In the genomic region with DNA sequence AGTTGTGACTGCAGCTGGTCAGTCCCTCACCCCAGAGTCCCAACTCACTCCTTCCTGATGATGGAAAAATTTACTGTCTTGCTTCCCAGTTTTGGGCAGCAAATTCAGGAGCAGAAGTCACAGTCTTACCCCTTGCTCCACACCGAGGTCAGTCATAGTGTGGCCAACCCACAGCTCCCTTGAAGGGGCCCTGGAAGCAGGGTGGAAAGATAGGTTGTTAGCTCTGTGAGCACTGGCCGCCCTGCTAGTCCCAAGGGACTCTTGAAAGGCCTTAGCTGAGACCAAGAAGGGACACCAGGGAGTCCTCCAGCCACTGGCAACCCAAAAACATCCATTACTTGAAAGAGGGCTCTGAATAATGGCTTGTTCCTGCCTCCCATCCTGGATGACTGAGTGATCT, we compare ENCODE assay signal across 20 cellular contexts.
"Had no signal": no experiment of that assay in that cellular context is flagged by ENCODE, and none has a peak within 500 bp of the region (broad histone marks: within the 10 kb centered on the region; RNA-seq: fewer than 3 reads in every experiment).

No MANE protein-coding gene starts in this region.

- DNase-seq: activated B cell treated with CpG ODN at 0.5 μM for 24 hours; activated CD4-positive, alpha-beta T cell treated with anti-CD3 and anti-CD28 coated beads for 4 hours; activated CD4-positive, alpha-beta T cell treated with anti-CD3 and anti-CD28 coated beads, Interleukin-2, amount 50 U/mL, for 48 hours; activated CD8-positive, alpha-beta memory T cell treated with anti-CD3 and anti-CD28 coated beads, Interleukin-2, amount 50 U/mL, for 48 hours; activated naive CD4-positive, alpha-beta T cell treated with Interleukin-2 at 50 U/mL for 16 hours; activated naive CD8-positive, alpha-beta T cell treated with anti-CD3 and anti-CD28 coated beads for 36 hours; activated T-cell treated with anti-CD3 and anti-CD28 coated beads, Interleukin-2, amount 50 U/mL, for 48 hours; cerebellar nuclear complex; cortex of kidney; kidney glomerular epithelial cell; midbrain; natural killer cell; stimulated activated CD4-positive, alpha-beta T cell treated with anti-CD3 and anti-CD28 coated beads, Interleukin-4, amount 100 ng/mL, for 1 hour; stimulated activated naive CD4-positive, alpha-beta T cell treated with Interleukin-2 at 50 U/mL for 16 hours had no signal

- H3K27me3 Mint-ChIP-seq: activated B cell treated with CpG ODN at 0.5 μM for 24 hours; activated naive CD8-positive, alpha-beta T cell treated with anti-CD3 and anti-CD28 coated beads for 36 hours had no signal

- H3K27ac Mint-ChIP-seq: activated B cell treated with CpG ODN at 0.5 μM for 24 hours; activated naive CD8-positive, alpha-beta T cell treated with anti-CD3 and anti-CD28 coated beads for 36 hours had no signal

- H3K27ac ChIP-seq: epithelial cell of prostate, hepatocyte, psoas muscle, right lobe of liver had no signal

- H3K4me1 Mint-ChIP-seq: activated B cell treated with CpG ODN at 0.5 μM for 24 hours; activated naive CD8-positive, alpha-beta T cell treated with anti-CD3 and anti-CD28 coated beads for 36 hours had no signal

- H3K9me3 ChIP-seq: psoas muscle, right lobe of liver, tibial nerve had no signal

- H3K4me3 ChIP-seq: hepatocyte, psoas muscle, right lobe of liver, smooth muscle cell, tibial nerve had no signal

- H3K36me3 Mint-ChIP-seq: activated naive CD8-positive, alpha-beta T cell treated with anti-CD3 and anti-CD28 coated beads for 36 hours had no signal

- H3K9me3 Mint-ChIP-seq: activated B cell treated with CpG ODN at 0.5 μM for 24 hours; activated naive CD8-positive, alpha-beta T cell treated with anti-CD3 and anti-CD28 coated beads for 36 hours; natural killer cell had no signal

- H3K27me3 ChIP-seq: hepatocyte, right lobe of liver, tibial nerve had no signal

- H3K4me3 Mint-ChIP-seq: activated B cell treated with CpG ODN at 0.5 μM for 24 hours; activated naive CD8-positive, alpha-beta T cell treated with anti-CD3 and anti-CD28 coated beads for 36 hours; natural killer cell had no signal

- ATAC-seq: natural killer cell, psoas muscle, right lobe of liver had no signal
